7 cellular contexts compared by ENCODE assay signal in the genomic region with DNA sequence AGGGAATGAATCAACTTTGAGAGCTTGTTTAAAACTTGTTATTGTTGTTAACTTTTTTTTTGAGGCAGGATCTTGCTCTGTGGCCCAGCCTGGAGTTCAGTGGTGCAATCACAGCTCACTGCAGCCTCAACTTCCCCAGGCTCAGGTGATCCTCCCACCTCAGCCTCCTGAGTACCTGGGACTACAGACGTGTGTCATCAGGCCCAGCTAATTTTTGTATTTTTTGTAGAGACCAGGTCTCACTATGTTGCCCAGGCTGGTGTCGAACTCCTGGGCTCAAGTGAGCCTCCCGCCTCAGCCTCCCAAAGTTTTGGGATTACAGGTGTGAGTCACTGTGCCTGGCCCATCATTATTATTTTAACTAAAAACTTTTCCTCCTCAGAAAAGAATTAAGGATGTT.
DNase-seq lines count a peak whose midpoint lies in the region; ATAC-seq, FAIRE-seq and TF ChIP-seq lines count a peak whose summit lies in the region.
"Not testable (repeated sequence)": the region's sequence is repeated elsewhere in the genome, so short reads cannot be mapped to it uniquely, and the experiment has no call there.

No MANE protein-coding gene starts in this region.

- TF ChIP-seq CTCF in WTC11 (IDR thresholded peaks at IDR 0.05); coronary artery (IDR thresholded peaks at IDR 0.05); heart right ventricle (IDR thresholded peaks at IDR 0.05); osteocyte (IDR thresholded peaks at IDR 0.05); stomach (IDR thresholded peaks at IDR 0.05): not testable (repeated sequence)

- not testable (repeated sequence) for H3K4me3 Mint-ChIP-seq in WTC11
- peak overlapping the region; percentile 4 for H3K4me3 Mint-ChIP-seq in osteocyte (ENCODE audit: unreplicated experiment)

- DNase-seq in H54 (ENCODE audit: insufficient read length, low spot score); WTC11 (ENCODE audit: low spot score); coronary artery (ENCODE audit: low spot score); heart right ventricle; osteocyte (ENCODE audit: extremely low spot score, unreplicated experiment); stomach: not testable (repeated sequence)

- H3K9me3 ChIP-seq in heart right ventricle; mucosa of rectum (ENCODE audit: control insufficient read depth in 2 of 2, low read length in 2 of 2); stomach: not testable (repeated sequence)

- POLR2A ChIA-PET in WTC11 (lab: Charles Lee), result not testable (repeated sequence)

- FAIRE-seq in H54 (lab: Jason Lieb, UNC), result peak; percentile 20

- 94 to 95% methylated on average over 3 of the region's 3 CpGs for WGBS in heart right ventricle, 2 donors
- 63 to 95% (median 92%) methylated on average over 3 of the region's 3 CpGs for WGBS in stomach, 5 donors

- not testable (repeated sequence) for H3K9me3 Mint-ChIP-seq in WTC11; osteocyte (ENCODE audit: unreplicated experiment)

- H3K27ac ChIP-seq in coronary artery (peak overlapping the region; percentile 25 to 88), heart right ventricle (peak overlapping the region in 6 of 10 donors; percentile 16 to 72 (median 52)), mucosa of rectum (ENCODE audit: low read depth in 2 of 2, low read length in 2 of 2) (peak overlapping the region; percentile 9 to 44), stomach (peak overlapping the region; percentile 4 to 75 (median 71))

- H3K36me3 Mint-ChIP-seq in WTC11, result not testable (repeated sequence)
- peaks cover 13% of the 10 kb centered on the region for H3K36me3 Mint-ChIP-seq in osteocyte (ENCODE audit: unreplicated experiment)

- H3K4me1 Mint-ChIP-seq in WTC11 (peaks cover 32% of the 10 kb centered on the region), osteocyte (ENCODE audit: unreplicated experiment) (peaks cover 33% of the 10 kb centered on the region)

- not testable (repeated sequence) for TF ChIP-seq POLR2A in H54 (IDR thresholded peaks at IDR 0.05; ENCODE audit: low read depth, low read length); stomach (IDR thresholded peaks at IDR 0.05)

- intact Hi-C loops in heart right ventricle (cut with DNase I); stomach (cut with DNase I; ENCODE audit: low total_unique reads): not testable (repeated sequence)

- not testable (repeated sequence) for TF ChIP-seq EP300 in stomach (IDR thresholded peaks at IDR 0.05)

- ATAC-seq in WTC11, result peak; percentile 9; the same call in 1 of the 2 replicates
- not testable (repeated sequence) for ATAC-seq in heart right ventricle

- CTCF ChIA-PET in WTC11 (lab: Charles Lee), result interaction anchor here (0.8 kb wide), 1 partner anchor 1100 kb away, joined by 3 read pairs; no protein-coding TSS in a partner anchor

- peaks cover 0 to 26% (median 9%) of the 10 kb centered on the region in 9 donors for H3K4me1 ChIP-seq in heart right ventricle
- not testable (repeated sequence) for H3K4me1 ChIP-seq in mucosa of rectum (ENCODE audit: control insufficient read depth in 2 of 2, insufficient read depth in 2 of 2, low read length in 2 of 2)
- H3K4me1 ChIP-seq in stomach, result peaks cover 7 to 27% (median 11%) of the 10 kb centered on the region in 4 donors

- peak overlapping the region; percentile 13; the same call in 1 of the 2 replicates for H3K27ac Mint-ChIP-seq in WTC11
- H3K27ac Mint-ChIP-seq in osteocyte (ENCODE audit: unreplicated experiment), result peak overlapping the region; percentile 37

- H3K27me3 ChIP-seq in heart right ventricle; mucosa of rectum (ENCODE audit: control insufficient read depth in 2 of 2, insufficient read depth in 2 of 2, low read length in 2 of 2); stomach: not testable (repeated sequence)

- peaks cover 15% of the 10 kb centered on the region; the same call in 1 of the 2 replicates for H3K27me3 Mint-ChIP-seq in WTC11 (ENCODE audit: low read depth)
- H3K27me3 Mint-ChIP-seq in osteocyte (ENCODE audit: unreplicated experiment), result not testable (repeated sequence)

- H3K36me3 ChIP-seq in heart right ventricle; mucosa of rectum (ENCODE audit: control insufficient read depth in 2 of 2, insufficient read depth in 2 of 2, low read length in 2 of 2); stomach: not testable (repeated sequence)

- H3K4me3 ChIP-seq in coronary artery, result peak overlapping the region; percentile 43
- H3K4me3 ChIP-seq in heart right ventricle; mucosa of rectum (ENCODE audit: low read length in 2 of 2); stomach: not testable (repeated sequence)

- not testable (repeated sequence) for H3K9ac ChIP-seq in mucosa of rectum (ENCODE audit: low read depth in 1 of 2, low read length in 2 of 2)

TF ChIP-seq in WTC11, 78 proteins besides CTCF, POLR2A, EP300 and RAD21:
- TF ChIP-seq GTF2I (CRISPR knock-in tag; conservative IDR thresholded peaks at IDR 0.05) (peak; percentile 88), ZNF121 (CRISPR knock-in tag; IDR thresholded peaks at IDR 0.05) (peak; percentile 98)
